ENCODE assay signal across 11 cellular contexts in genomic region chr1:62800274-62800673, GRCh38. TPM values are rescaled to one million over a fixed set of nuclear protein-coding genes. Genes with fewer than 3 reads are reported as not detected.
DNase-seq lines count a peak whose midpoint lies in the region; ATAC-seq, FAIRE-seq and TF ChIP-seq lines count a peak whose summit lies in the region.
"Had no signal": no experiment of that assay in that cellular context is flagged by ENCODE, and none has a peak within 500 bp of the region (broad histone marks: within the 10 kb centered on the region; RNA-seq: fewer than 3 reads in every experiment).

No MANE protein-coding gene starts in this region.

- in situ Hi-C loops in HepG2 (cut with HindIII; ENCODE audit: extremely low pct_ligation_motif_present, low pct_unique_long_range_greater_than_20kb), result no loop called here

- no peaks in the 10 kb centered on the region for H3K27me3 ChIP-seq in HepG2 (ENCODE audit: control insufficient read depth in 1 of 2, insufficient read depth in 2 of 2, low read length in 2 of 2)
- H3K27me3 ChIP-seq: gastrocnemius medialis had no signal

- CTCF ChIA-PET in HepG2 (lab: Yijun Ruan, JAX; ENCODE audit: low intra/inter-chr PET ratio, low total read pairs), result no interaction called here

- TF ChIP-seq CTCF in HepG2 (CRISPR knock-in tag; IDR thresholded peaks at IDR 0.05), result no peak

- intact Hi-C loops in HepG2 (cut with micrococcal nuclease; ENCODE audit: unreplicated experiment), result no loop called here

- POLR2A ChIA-PET in HepG2 (lab: Yijun Ruan, JAX), result no interaction called here

- ATAC-seq in GM18858 (IDR thresholded peaks at IDR 0.05; ENCODE audit: unreplicated experiment), result peak; percentile 23
- peak; percentile 65 for ATAC-seq in GM21717 (IDR thresholded peaks at IDR 0.05; ENCODE audit: unreplicated experiment)
- peak; percentile 51 for ATAC-seq in HG03460 (IDR thresholded peaks at IDR 0.05; ENCODE audit: unreplicated experiment)
- ATAC-seq in HepG2, result no peak
- no peak for ATAC-seq in left lobe of liver
- ATAC-seq: gastrocnemius medialis had no signal

- no peaks in the 10 kb centered on the region for H4K20me1 ChIP-seq in HepG2 (ENCODE audit: insufficient read depth, low read length)

- H3K9ac ChIP-seq in HepG2 (ENCODE audit: insufficient read depth, low read depth, low read length), result no peak overlapping the region

- H3K4me1 ChIP-seq in HepG2 (ENCODE audit: insufficient read depth, low read length), result no peaks in the 10 kb centered on the region
- H3K4me1 ChIP-seq: gastrocnemius medialis had no signal

- WGBS in HepG2 (ENCODE audit: low lambda C conversion rate), result 96% methylated on average over 3 of the region's 3 CpGs

- H3K79me2 ChIP-seq in HepG2 (ENCODE audit: insufficient read depth, low read length), result peaks cover 2% of the 10 kb centered on the region

- no peak for TF ChIP-seq POLR2A in HepG2 (IDR thresholded peaks at IDR 0.05; ENCODE audit: insufficient read depth in 1 of 2, low read depth in 2 of 2, low read length in 2 of 2)

- no peak overlapping the region for H3K4me3 ChIP-seq in HepG2 (replicated peaks in 1 of 3; ENCODE audit: insufficient read depth in 1 of 3, low read depth in 2 of 3, low read length in 3 of 3)
- H3K4me3 ChIP-seq: gastrocnemius medialis had no signal

- no peak for TF ChIP-seq RAD21 in HepG2 (CRISPR knock-in tag; IDR thresholded peaks at IDR 0.05)

- TF ChIP-seq EP300 in HepG2 (IDR thresholded peaks at IDR 0.05; ENCODE audit: low read depth in 2 of 2, low read length in 2 of 2) (no peak), HepG2 (CRISPR knock-in tag; IDR thresholded peaks at IDR 0.05; ENCODE audit: borderline replicate concordance) (no peak)

- H3K36me3 ChIP-seq in HepG2 (replicated peaks in 1 of 2; ENCODE audit: control insufficient read depth in 1 of 2, insufficient read depth in 2 of 2, low read length in 2 of 2), result no peaks in the 10 kb centered on the region
- H3K36me3 ChIP-seq: gastrocnemius medialis had no signal

- no TSS peak for BruUV-seq in HepG2 (replicated peaks; lab: Mats Ljungman, UMichigan)

- H2AFZ ChIP-seq in HepG2 (ENCODE audit: low read length), result no peak overlapping the region

- no peak for FAIRE-seq in HepG2 (lab: Jason Lieb, UNC)

- DNase-seq in HepG2 (ENCODE audit: low spot score) (no peak), SKM-1 (lab: John Stamatoyannopoulos, UW; ENCODE audit: unreplicated experiment) (no peak), NCI-H2196 treated with DMSO at 0.1 percent for 48 hours (lab: John Stamatoyannopoulos, UW; ENCODE audit: unreplicated experiment) (no peak), left lobe of liver (ENCODE audit: low spot score) (no peak), D341Med (ENCODE audit: low spot score) (no peak)
- DNase-seq: activated T-cell treated with anti-CD3 and anti-CD28 coated beads, Interleukin-2, amount 50 U/mL, for 48 hours; gastrocnemius medialis; stimulated activated naive CD4-positive, alpha-beta T cell had no signal

- no peak overlapping the region for H3K4me2 ChIP-seq in HepG2 (ENCODE audit: low read depth, low read length)

- no peaks in the 10 kb centered on the region for H3K9me3 ChIP-seq in HepG2 (ENCODE audit: low read length)
- H3K9me3 ChIP-seq: gastrocnemius medialis had no signal

- no peak overlapping the region for H3K27ac ChIP-seq in HepG2 (ENCODE audit: extremely low read length, insufficient read depth, low read length)
- H3K27ac ChIP-seq: gastrocnemius medialis had no signal

TF ChIP-seq in HepG2, 621 proteins besides CTCF, POLR2A, EP300 and RAD21:
- TF ChIP-seq ATF4 (CRISPR knock-in tag; IDR thresholded peaks at IDR 0.05) (no peak), ETS1 (CRISPR knock-in tag; IDR thresholded peaks at IDR 0.05) (no peak), CREB1 (IDR thresholded peaks at IDR 0.05) (0 out of 2 replicates have a peak, but pooled peaks have one; percentile 15), CREB1 (CRISPR knock-in tag; IDR thresholded peaks at IDR 0.05) (no peak)

RNA-seq across cellular contexts. Expression of gene ATG4C, which starts 16.3 kb away (rescaled TPM):
- total RNA-seq in HepG2 (2016; rRNA removed; fragmentation: Illumina TruSeq; extraction: Trizol), result 11.2 and 15.9 TPM in 2 replicates
- total RNA-seq in HepG2 (2016; cell fraction: cytosol; rRNA removed; fragmentation: Illumina TruSeq; extraction: Trizol; ENCODE audit: low read depth), result 8.7 and 11.5 TPM in 2 replicates
- total RNA-seq in HepG2 (2016; cell fraction: insoluble cytoplasmic fraction; rRNA removed; fragmentation: Illumina TruSeq; extraction: Trizol), result 12.2 and 17.3 TPM in 2 replicates
- 9.0 and 10.6 TPM in 2 replicates for total RNA-seq in HepG2 (2016; cell fraction: membrane; rRNA removed; fragmentation: Illumina TruSeq; extraction: Trizol)
- total RNA-seq in HepG2 (2016; cell fraction: nucleus; rRNA removed; fragmentation: Illumina TruSeq; extraction: Trizol), result 8.5 and 11.5 TPM in 2 replicates
- polyA plus RNA-seq in HepG2 (2011; rRNA removed), result 4.0 and 4.2 TPM in 2 replicates
- polyA plus RNA-seq in HepG2 (2011; cell fraction: cytosol; rRNA removed), result 0.99 and 2.0 TPM in 2 replicates
- 0.76 and 1.6 TPM in 2 replicates for polyA plus RNA-seq in HepG2 (2011; cell fraction: nucleus; rRNA removed)
- 5.9 and 6.3 TPM in 2 replicates for polyA plus RNA-seq in HepG2 (2012)
- polyA plus RNA-seq in HepG2 (2016; cell fraction: cytosol; fragmentation: Illumina TruSeq; extraction: Trizol; ENCODE audit: low read depth), result 0.72 and 0.87 TPM in 2 replicates
- polyA plus RNA-seq in HepG2 (2016; cell fraction: insoluble cytoplasmic fraction; fragmentation: Illumina TruSeq; extraction: Trizol; ENCODE audit: low read depth), result 14.7 and 16.0 TPM in 2 replicates
- 1.7 and 2.2 TPM in 2 replicates for polyA plus RNA-seq in HepG2 (2016; cell fraction: membrane; fragmentation: Illumina TruSeq; extraction: Trizol; ENCODE audit: low read depth)
- 6.4 and 7.1 TPM in 2 replicates for polyA plus RNA-seq in HepG2 (2016; cell fraction: nucleus; fragmentation: Illumina TruSeq; extraction: Trizol; ENCODE audit: insufficient read depth, low read depth)
- 0.42 and 2.6 TPM in 2 replicates for polyA minus RNA-seq in HepG2 (2011; rRNA and poly(A)+ RNA removed; ENCODE audit: low replicate concordance)
- polyA minus RNA-seq in HepG2 (2011; cell fraction: cytosol; rRNA and poly(A)+ RNA removed), result 2.0 and 5.3 TPM in 2 replicates
- 10.4 and 11.4 TPM in 2 replicates for polyA minus RNA-seq in HepG2 (2011; cell fraction: nucleus; rRNA and poly(A)+ RNA removed)
- 5.3 TPM for total RNA-seq in left lobe of liver

Comparison
In these comparisons a context has a peak if more than half of its experiments do, and no peak if none do; other contexts are left out.
1. ATAC-seq: peak in GM18858 (single experiment), GM21717 (single experiment) and HG03460 (single experiment); none in HepG2 (single experiment) and left lobe of liver (single experiment).